20 cellular contexts compared by ENCODE assay signal in the genomic region with DNA sequence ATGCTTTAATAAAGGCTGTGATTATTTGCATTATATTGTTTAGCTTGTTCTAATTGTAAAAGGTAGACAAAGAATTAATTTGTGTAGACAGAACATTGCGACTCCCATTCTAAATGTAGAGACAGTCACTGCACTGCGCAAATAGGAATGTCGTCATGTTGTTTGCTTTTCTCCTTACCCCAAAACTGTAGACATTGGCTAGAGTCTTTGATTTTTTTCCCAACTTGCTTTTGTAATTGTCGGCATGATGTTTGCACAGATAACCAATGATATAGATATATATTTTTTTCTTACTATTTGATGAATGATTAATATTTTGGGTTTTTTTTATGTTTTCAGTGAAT.
DNase-seq lines count a peak whose midpoint lies in the region; ATAC-seq and TF ChIP-seq lines count a peak whose summit lies in the region.
"Had no signal": no experiment of that assay in that cellular context is flagged by ENCODE, and none has a peak within 500 bp of the region (broad histone marks: within the 10 kb centered on the region; RNA-seq: fewer than 3 reads in every experiment).

No MANE protein-coding gene starts in this region.

- H3K4me1 Mint-ChIP-seq in endothelial cell (ENCODE audit: unreplicated experiment), result peaks cover 12% of the 10 kb centered on the region

- H3K4me3 ChIP-seq in mesodermal cell (ENCODE audit: extremely low read depth, insufficient read depth, low read length, poor library complexity, severe bottlenecking) (peak overlapping the region; percentile 45), aorta (ENCODE audit: low read length in 2 of 2) (peak overlapping the region; percentile 30 to 76), BE2C (ENCODE audit: low read depth, low read length) (no peak overlapping the region)

- H3K27me3 ChIP-seq in aorta (ENCODE audit: control insufficient read depth in 1 of 2, insufficient read depth in 2 of 2, low read length in 1 of 2) (no peaks in the 10 kb centered on the region), BE2C (no peaks in the 10 kb centered on the region)
- H3K27me3 ChIP-seq: foreskin keratinocyte had no signal

- H3K4me1 ChIP-seq in mesodermal cell (ENCODE audit: control insufficient read depth, insufficient read depth, low read length, poor library complexity, severe bottlenecking) (peaks cover 2% of the 10 kb centered on the region), aorta (ENCODE audit: control insufficient read depth in 1 of 2, insufficient read depth in 2 of 2, low read length in 2 of 2) (no peaks in the 10 kb centered on the region), BE2C (no peaks in the 10 kb centered on the region)
- H3K4me1 ChIP-seq: foreskin keratinocyte had no signal

- H3K4me3 Mint-ChIP-seq in endothelial cell (ENCODE audit: unreplicated experiment), result peak overlapping the region; percentile 80

- H3K9me3 Mint-ChIP-seq in endothelial cell (ENCODE audit: unreplicated experiment), result no peaks in the 10 kb centered on the region

- intact Hi-C loops in Right ventricle myocardium superior (cut with DNase I), result no loop called here
- intact Hi-C loops in cardiac septum (cut with DNase I), result loop anchor here (5.0 kb wide), 1 partner anchor 100 kb away; no protein-coding TSS in a partner anchor
- intact Hi-C loops in aorta (cut with DNase I), result loop anchor here (2.0 to 5.0 kb wide), 2 partner anchors 98 to 100 kb away; partner anchors contain the start of genes SNRPN (in 1 of the 2) and SNURF (in 1 of the 2)

- H3K9me3 ChIP-seq in mesodermal cell (ENCODE audit: control insufficient read depth, low read length) (peaks cover 6% of the 10 kb centered on the region), aorta (ENCODE audit: control insufficient read depth, low read length) (peaks cover 2% of the 10 kb centered on the region), BE2C (no peaks in the 10 kb centered on the region)

- ATAC-seq in Right ventricle myocardium superior (ENCODE audit: poor library complexity) (peak; percentile 38), aorta (ENCODE audit: low FRiP score) (no peak)
- ATAC-seq: foreskin keratinocyte; left lobe of liver; stimulated activated naive CD8-positive, alpha-beta T cell treated with anti-CD3 and anti-CD28 coated beads, Interleukin-15, Interleukin-2, amounts not matched to agents 100 U/mL and 50 U/mL, for 24 hours had no signal

- TF ChIP-seq CTCF in endothelial cell (IDR thresholded peaks at IDR 0.05; ENCODE audit: unreplicated experiment) (no peak), BE2C (IDR thresholded peaks at IDR 0.05; ENCODE audit: low read depth, low read length) (no peak)

- peaks cover 8% of the 10 kb centered on the region for H3K27me3 Mint-ChIP-seq in endothelial cell (ENCODE audit: unreplicated experiment)

- H3K27ac ChIP-seq in mesodermal cell (ENCODE audit: low read depth, low read length, severe bottlenecking) (peak overlapping the region; percentile 86), aorta (ENCODE audit: low read depth in 1 of 2, low read length in 2 of 2) (no peak overlapping the region)
- H3K27ac ChIP-seq: foreskin keratinocyte, VCaP had no signal

- H3K36me3 Mint-ChIP-seq in endothelial cell (ENCODE audit: low read depth, unreplicated experiment), result peaks cover 4% of the 10 kb centered on the region

- no peaks in the 10 kb centered on the region for H3K36me3 ChIP-seq in mesodermal cell (ENCODE audit: control insufficient read depth, insufficient read depth, low read length)
- H3K36me3 ChIP-seq in aorta (ENCODE audit: control insufficient read depth in 1 of 2, insufficient read depth in 2 of 2, low read length in 1 of 2), result no peaks in the 10 kb centered on the region
- H3K36me3 ChIP-seq in BE2C, result no peaks in the 10 kb centered on the region

- peak overlapping the region; percentile 91 for H3K27ac Mint-ChIP-seq in endothelial cell (ENCODE audit: unreplicated experiment)

- no peak for DNase-seq in Right ventricle myocardium superior
- DNase-seq in cardiac septum (ENCODE audit: low spot score), result no peak
- DNase-seq in endothelial cell (ENCODE audit: low spot score), result no peak
- no peak for DNase-seq in aorta
- DNase-seq in BE2C, result no peak
- DNase-seq in NCI-H2171 (lab: John Stamatoyannopoulos, UW), result no peak
- DNase-seq in GM19240 (ENCODE audit: insufficient read length, low spot score), result no peak
- DNase-seq: activated gamma-delta T cell treated with Interleukin-2 at 50 U/mL for 16 hours; activated T-cell treated with anti-CD3 and anti-CD28 coated beads for 4 hours; amniotic stem cell; foreskin keratinocyte; NCI-H1417 treated with DMSO at 0.1 percent for 48 hours; NCI-H774; OCI-M1; SHP77 treated with DMSO at 0.1 percent for 48 hours; stimulated activated CD4-positive, alpha-beta T cell treated with anti-CD3 and anti-CD28 coated beads, Interleukin-1b, Interleukin-23, amount 100 ng/mL, for 48 hours; stimulated activated naive CD8-positive, alpha-beta T cell treated with anti-CD3 and anti-CD28 coated beads, Interleukin-15, Interleukin-2, amounts not matched to agents 100 U/mL and 50 U/mL, for 24 hours had no signal

- WGBS in mesodermal cell (ENCODE audit: insufficient coverage in 2 of 2), 2 experiments, result 40 to 87% methylated on average over 1 to 3 of the region's 4 CpGs
- 49 to 54% methylated on average over 4 of the region's 4 CpGs for WGBS in aorta, 2 donors
